8 cellular contexts compared by ENCODE assay signal in the genomic region with DNA sequence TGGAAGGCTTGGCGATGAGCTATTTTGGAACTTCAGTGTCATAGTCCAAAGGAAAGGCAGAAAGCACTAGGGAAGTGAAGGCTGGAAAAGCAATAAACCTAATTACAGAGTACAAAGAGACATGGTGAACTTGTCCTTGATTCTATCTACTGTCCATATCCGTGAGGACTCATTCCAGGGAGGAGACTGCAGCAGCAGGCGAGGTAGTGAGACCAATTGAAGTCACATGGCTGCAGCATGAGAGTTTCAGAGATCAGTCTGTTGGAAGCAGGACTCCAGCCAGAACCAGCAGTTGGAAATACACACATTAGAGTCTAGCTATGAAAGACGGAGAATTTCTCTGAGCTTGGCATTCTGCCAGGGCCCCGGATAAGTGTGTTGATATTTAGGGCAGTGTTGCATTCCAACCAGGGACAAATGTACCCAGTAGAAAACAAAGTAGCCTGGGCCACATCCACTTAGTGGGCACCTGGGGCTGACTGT. TPM values are rescaled to one million over a fixed set of nuclear protein-coding genes. Genes with fewer than 3 reads are reported as not detected.
A peak's percentile ranks its signal among the peaks of the same experiment; 100 is the strongest.
DNase-seq lines count a peak whose midpoint lies in the region; ATAC-seq and TF ChIP-seq lines count a peak whose summit lies in the region.

No MANE protein-coding gene starts in this region.

- peak; percentile 10 for DNase-seq in HuH-7 (ENCODE audit: low spot score)
- peak; percentile 8 for DNase-seq in astrocyte of the cerebellum (ENCODE audit: low read depth)
- peak; percentile 66 for DNase-seq in hepatocyte (ENCODE audit: low spot score)
- DNase-seq in stomach: peak; percentile 88
- DNase-seq in MG63: no peak
- DNase-seq in stimulated activated naive CD4-positive, alpha-beta T cell treated with Interleukin-2 at 50 U/mL for 16 hours (lab: John Stamatoyannopoulos, UW): no peak
- no peak for DNase-seq in DMS79 (lab: John Stamatoyannopoulos, UW)

- H3K36me3 ChIP-seq in hepatocyte (replicated peaks; ENCODE audit: insufficient read depth, low read depth) (no peaks in the 10 kb centered on the region), stomach (no peaks in the 10 kb centered on the region), MG63 (no peaks in the 10 kb centered on the region)

- TF ChIP-seq POLR2A in stomach (IDR thresholded peaks at IDR 0.05): no peak

- H3K9me2 ChIP-seq in hepatocyte (replicated peaks; ENCODE audit: insufficient read depth): no peaks in the 10 kb centered on the region

- H3K4me1 ChIP-seq in hepatocyte (ENCODE audit: insufficient read depth): peaks cover 7% of the 10 kb centered on the region
- peaks cover 20 to 32% (median 23%) of the 10 kb centered on the region in 4 donors for H3K4me1 ChIP-seq in stomach

- H2AFZ ChIP-seq in hepatocyte: peak overlapping the region; percentile 0

- TF ChIP-seq CTCF in astrocyte of the cerebellum (IDR thresholded peaks at IDR 0.05; ENCODE audit: low read depth, low read length, missing control alignments) (no peak), hepatocyte (IDR thresholded peaks at IDR 0.05; ENCODE audit: poor library complexity) (no peak), stomach (IDR thresholded peaks at IDR 0.05) (no peak)

- intact Hi-C loops in stomach (cut with DNase I; ENCODE audit: low total_unique reads): no loop called here

- H3K4me2 ChIP-seq in hepatocyte: peak overlapping the region; percentile 55

- H4K20me1 ChIP-seq in hepatocyte (ENCODE audit: insufficient read depth, poor library complexity, severe bottlenecking): no peaks in the 10 kb centered on the region

- no peak overlapping the region for H3K4me3 ChIP-seq in astrocyte of the cerebellum (ENCODE audit: low read depth, low read length)
- H3K4me3 ChIP-seq in hepatocyte: no peak overlapping the region
- no peak overlapping the region for H3K4me3 ChIP-seq in stomach
- H3K4me3 ChIP-seq in MG63: no peak overlapping the region

- in situ Hi-C loops in astrocyte of the cerebellum (cut with HindIII; ENCODE audit: low sequenced_read_pairs): no loop called here

- ATAC-seq in HG02938 (IDR thresholded peaks at IDR 0.05; ENCODE audit: unreplicated experiment): no peak

- no peaks in the 10 kb centered on the region for H3K79me2 ChIP-seq in hepatocyte

- no peaks in the 10 kb centered on the region for H3K27me3 ChIP-seq in hepatocyte
- no peaks in the 10 kb centered on the region for H3K27me3 ChIP-seq in stomach
- no peaks in the 10 kb centered on the region for H3K27me3 ChIP-seq in MG63

- H3K27ac ChIP-seq in hepatocyte: peak overlapping the region; percentile 75
- peak overlapping the region; percentile 52 to 74 (median 68) for H3K27ac ChIP-seq in stomach

- H3K9me3 ChIP-seq in hepatocyte (ENCODE audit: low read depth) (no peaks in the 10 kb centered on the region), stomach (no peaks in the 10 kb centered on the region), MG63 (no peaks in the 10 kb centered on the region)

- no peak for TF ChIP-seq EP300 in stomach (IDR thresholded peaks at IDR 0.05)

- WGBS in hepatocyte (ENCODE audit: low lambda C conversion rate, missing lambda C conversion rate): 28% methylated on average over 5 of the region's 5 CpGs
- WGBS in stomach, 5 donors: 16 to 30% (median 19%) methylated on average over 5 of the region's 5 CpGs

RNA-seq across cellular contexts. Expression of a gene that starts 54.1 kb away (rescaled TPM):
- total RNA-seq in hepatocyte: 26.5 and 36.0 TPM in 2 replicates
- polyA plus RNA-seq in hepatocyte: 8.7 and 11.5 TPM in 2 replicates
- total RNA-seq in stomach: 100 to 1,000 TPM in 1 of 5 donors, 10 to 100 TPM in 4; 27.4 to 119 (median 64.5) TPM
- polyA plus RNA-seq in stomach: 10 to 100 TPM in 1 of 3 donors, 1 to 10 TPM in 2; 2.3 to 17.4 (median 7.4) TPM
- total RNA-seq in MG63 (2014; rRNA removed; shearing (Covaris generic); ENCODE audit: low replicate concordance): 1.4 and 2.0 TPM in 2 replicates

Comparison
In these comparisons a context has a peak if more than half of its experiments do, and no peak if none do; other contexts are left out.
1. DNase-seq: peak in HuH-7 (single experiment), astrocyte of the cerebellum (single experiment), hepatocyte (single experiment) and stomach (single experiment); none in MG63 (single experiment), stimulated activated naive CD4-positive, alpha-beta T cell treated with Interleukin-2 at 50 U/mL for 16 hours (single experiment) and DMS79 (single experiment).